22 cellular contexts compared by ENCODE assay signal in genomic region chrX:137479394-137479793, GRCh38.
"Had no signal": no experiment of that assay in that cellular context is flagged by ENCODE, and none has a peak within 500 bp of the region (broad histone marks: within the 10 kb centered on the region; RNA-seq: fewer than 3 reads in every experiment).

No MANE protein-coding gene starts in this region.

- H3K4me3 Mint-ChIP-seq: activated naive CD4-positive, alpha-beta T cell treated with anti-CD3 and anti-CD28 coated beads, Interleukin-2, amount 50 U/mL, for 24 hours; mesothelial cell of epicardium; natural killer cell treated with Interleukin-12 subunit alpha and Interleukin-12 subunit beta and Interleukin-15 and Interleukin-18, amount 100 ng/mL, for 72 hours had no signal

- H3K27ac ChIP-seq: ascending aorta, neutrophil, pancreas, right lobe of liver, stomach had no signal

- H3K27ac Mint-ChIP-seq: activated naive CD4-positive, alpha-beta T cell treated with anti-CD3 and anti-CD28 coated beads, Interleukin-2, amount 50 U/mL, for 24 hours; mesothelial cell of epicardium; natural killer cell treated with Interleukin-12 subunit alpha and Interleukin-12 subunit beta and Interleukin-15 and Interleukin-18, amount 100 ng/mL, for 72 hours had no signal

- H3K36me3 Mint-ChIP-seq: activated naive CD4-positive, alpha-beta T cell treated with anti-CD3 and anti-CD28 coated beads, Interleukin-2, amount 50 U/mL, for 24 hours; mesothelial cell of epicardium; natural killer cell treated with Interleukin-12 subunit alpha and Interleukin-12 subunit beta and Interleukin-15 and Interleukin-18, amount 100 ng/mL, for 72 hours had no signal

- DNase-seq: activated CD4-positive, alpha-beta T cell treated with anti-CD3 and anti-CD28 coated beads, Interleukin-2, amount 50 U/mL, for 1 hour; activated CD8-positive, alpha-beta memory T cell treated with anti-CD3 and anti-CD28 coated beads, Interleukin-2, amount 50 U/mL, for 48 hours; activated gamma-delta T cell; activated T-cell treated with anti-CD3 and anti-CD28 coated beads, Interleukin-2, amount 50 U/mL, for 48 hours; cerebellar nuclear complex; cortex of kidney; head of caudate nucleus; kidney; right lobe of liver; small intestine; stimulated activated CD4-positive, alpha-beta T cell treated with anti-CD3 and anti-CD28 coated beads, Interleukin-4, amount 100 ng/mL, for 1 hour; stomach; trophoblast cell had no signal

- H3K27me3 ChIP-seq: ascending aorta, neutrophil, stomach had no signal

- H3K4me3 ChIP-seq: ascending aorta, lung, pancreas, right lobe of liver, stomach had no signal

- H3K9me3 ChIP-seq: ascending aorta, neutrophil, pancreas, right lobe of liver, stomach had no signal

- H3K4me1 Mint-ChIP-seq: activated naive CD4-positive, alpha-beta T cell treated with anti-CD3 and anti-CD28 coated beads, Interleukin-2, amount 50 U/mL, for 24 hours; mesothelial cell of epicardium had no signal

- ATAC-seq: activated CD4-positive, CD25-positive, alpha-beta regulatory T cell treated with anti-CD3 and anti-CD28 coated beads, Interleukin-2, amount 50 U/mL, for 24 hours; left lobe of liver; natural killer cell treated with Interleukin-12 subunit alpha and Interleukin-12 subunit beta and Interleukin-15 and Interleukin-18, amount 100 ng/mL, for 72 hours; right lobe of liver had no signal

- H3K9me3 Mint-ChIP-seq: activated naive CD4-positive, alpha-beta T cell treated with anti-CD3 and anti-CD28 coated beads, Interleukin-2, amount 50 U/mL, for 24 hours; natural killer cell treated with Interleukin-12 subunit alpha and Interleukin-12 subunit beta and Interleukin-15 and Interleukin-18, amount 100 ng/mL, for 72 hours had no signal

- H3K4me1 ChIP-seq: ascending aorta, pancreas, right lobe of liver, stomach had no signal

- H3K36me3 ChIP-seq: ascending aorta, neutrophil, pancreas, right lobe of liver, stomach had no signal
